ENCODE assay signal across 18 cellular contexts in the genomic region with DNA sequence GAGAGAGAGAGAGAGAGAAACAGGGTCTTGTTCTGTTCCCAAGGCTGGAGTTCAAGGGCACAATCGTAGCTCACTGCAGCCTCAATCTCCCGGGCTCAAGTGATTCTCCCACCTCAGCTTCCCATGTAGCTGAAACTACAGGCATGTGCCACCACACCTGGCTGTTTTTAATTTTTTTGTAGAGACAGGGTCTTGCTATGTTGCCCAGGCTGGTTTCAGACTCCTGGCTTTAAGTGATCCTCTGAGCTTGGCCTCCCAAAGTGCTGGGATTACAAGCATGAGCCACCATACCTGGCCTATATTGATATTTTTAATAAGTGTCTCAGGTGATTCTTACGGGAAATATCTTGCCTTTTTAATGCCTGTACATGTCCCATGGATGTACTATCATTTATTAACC. TPM values are rescaled to one million over a fixed set of nuclear protein-coding genes. Genes with fewer than 3 reads are reported as not detected.
"Had no signal": no experiment of that assay in that cellular context is flagged by ENCODE, and none has a peak within 500 bp of the region (broad histone marks: within the 10 kb centered on the region; RNA-seq: fewer than 3 reads in every experiment).

No MANE protein-coding gene starts in this region.

- DNase-seq: colonic mucosa; dermis blood vessel endothelial cell; erythroblast; foreskin keratinocyte; heart right ventricle; hypothalamus; kidney glomerular epithelial cell; mammary epithelial cell; naive thymus-derived CD4-positive, alpha-beta T cell; nephron progenitor cell; stimulated activated CD4-positive, alpha-beta T cell treated with anti-CD3 and anti-CD28 coated beads, Interleukin-4, amount 100 ng/mL, for 1 hour; tibial artery; upper lobe of right lung had no signal

- H3K36me3 Mint-ChIP-seq: naive thymus-derived CD4-positive, alpha-beta T cell; stimulated activated memory B cell treated with anti-CD40 and anti-IgM and Interleukin-4, amounts not matched to agents 10 μg/mL and 1 μg/mL and 100 μg/mL, for 72 hours had no signal

- H3K4me3 ChIP-seq: colonic mucosa, tibial artery, upper lobe of right lung, vagina had no signal

- H3K27ac Mint-ChIP-seq: naive thymus-derived CD4-positive, alpha-beta T cell; nephron progenitor cell; stimulated activated memory B cell treated with anti-CD40 and anti-IgM and Interleukin-4, amounts not matched to agents 10 μg/mL and 1 μg/mL and 100 μg/mL, for 72 hours; stimulated activated naive CD8-positive, alpha-beta T cell treated with anti-CD3 and anti-CD28 coated beads, Interleukin-15, Interleukin-2, amounts not matched to agents 100 ng/mL and 50 ng/mL, for 24 hours had no signal

- H3K9me3 ChIP-seq: colonic mucosa, heart right ventricle, neutrophil, tibial artery, upper lobe of right lung, vagina had no signal

- H3K4me1 ChIP-seq: colonic mucosa, foreskin keratinocyte had no signal

- ATAC-seq: foreskin keratinocyte; naive thymus-derived CD4-positive, alpha-beta T cell; stimulated activated memory B cell treated with anti-CD40 and anti-IgM and Interleukin-4, amounts not matched to agents 10 μg/mL and 1 μg/mL and 100 μg/mL, for 72 hours had no signal

- H3K4me3 Mint-ChIP-seq: naive thymus-derived CD4-positive, alpha-beta T cell; nephron progenitor cell; stimulated activated memory B cell treated with anti-CD40 and anti-IgM and Interleukin-4, amounts not matched to agents 10 μg/mL and 1 μg/mL and 100 μg/mL, for 72 hours; stimulated activated naive CD8-positive, alpha-beta T cell treated with anti-CD3 and anti-CD28 coated beads, Interleukin-15, Interleukin-2, amounts not matched to agents 100 ng/mL and 50 ng/mL, for 24 hours had no signal

- H3K9me3 Mint-ChIP-seq: nephron progenitor cell; stimulated activated memory B cell treated with anti-CD40 and anti-IgM and Interleukin-4, amounts not matched to agents 10 μg/mL and 1 μg/mL and 100 μg/mL, for 72 hours; stimulated activated naive CD8-positive, alpha-beta T cell treated with anti-CD3 and anti-CD28 coated beads, Interleukin-15, Interleukin-2, amounts not matched to agents 100 ng/mL and 50 ng/mL, for 24 hours had no signal

- H3K36me3 ChIP-seq: colonic mucosa, heart right ventricle, neutrophil, tibial artery, upper lobe of right lung, vagina had no signal

- H3K27me3 ChIP-seq: colonic mucosa, foreskin keratinocyte, upper lobe of right lung, vagina had no signal

- H3K27ac ChIP-seq: colonic mucosa, foreskin keratinocyte, neutrophil, tibial artery, upper lobe of right lung, vagina had no signal

RNA-seq across cellular contexts. Expression of a gene that starts 50.9 kb away (rescaled TPM):
- total RNA-seq: endothelial cell of umbilical vein had no signal
